In the genomic region with DNA sequence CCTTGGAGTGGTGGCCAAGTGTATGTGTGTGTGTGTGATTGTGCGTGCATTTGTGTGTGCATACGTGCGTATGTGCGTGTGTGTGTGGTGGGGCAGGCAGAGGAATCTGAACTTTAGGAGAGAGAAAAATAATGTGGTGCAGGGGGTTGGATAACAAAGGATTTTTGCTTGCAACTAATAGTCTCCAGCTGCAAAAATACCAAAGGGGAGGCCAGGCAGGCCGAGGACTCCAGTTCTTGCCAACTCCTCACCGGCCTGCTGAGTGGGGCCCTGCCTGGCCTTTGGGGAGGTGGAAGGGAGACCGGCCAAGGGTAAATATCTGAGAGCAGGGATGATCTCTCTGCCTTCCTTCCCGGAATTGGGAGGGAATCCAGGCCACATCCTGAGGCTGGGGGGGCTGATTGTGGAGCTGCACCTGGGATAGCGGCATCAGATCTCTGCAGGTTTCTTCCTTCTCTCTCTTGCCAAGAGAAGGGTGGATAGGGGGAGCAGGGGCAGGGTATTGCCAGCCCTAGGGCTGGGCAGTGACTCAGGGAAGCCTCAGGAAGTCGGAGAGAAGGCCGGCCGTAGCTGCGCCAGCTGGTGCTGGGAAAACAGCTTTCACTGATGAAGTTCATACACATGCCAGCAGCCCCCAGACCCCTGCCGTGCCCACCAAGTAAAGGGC, we compare ENCODE assay signal across 11 cellular contexts. TPM values are rescaled to one million over a fixed set of nuclear protein-coding genes. Genes with fewer than 3 reads are reported as not detected.
DNase-seq lines count a peak whose midpoint lies in the region; ATAC-seq and TF ChIP-seq lines count a peak whose summit lies in the region.
"Had no signal": no experiment of that assay in that cellular context is flagged by ENCODE, and none has a peak within 500 bp of the region (broad histone marks: within the 10 kb centered on the region; RNA-seq: fewer than 3 reads in every experiment).

No MANE protein-coding gene starts in this region.

- H3K4me2 ChIP-seq in smooth muscle cell, result no peak overlapping the region

- H3K27ac ChIP-seq in angular gyrus (ENCODE audit: low read depth, low read length) (peak overlapping the region; percentile 67), skeletal muscle tissue (ENCODE audit: low read depth, low read length) (peak overlapping the region; percentile 62), smooth muscle cell (ENCODE audit: low read depth) (no peak overlapping the region)
- H3K27ac ChIP-seq in CD4-positive, alpha-beta T cell (ENCODE audit: low read depth, low read length), result no peak overlapping the region

- CTCF ChIA-PET in CD4-positive, alpha-beta T cell (lab: Charles Lee), result no interaction called here

- no peaks in the 10 kb centered on the region for H3K27me3 Mint-ChIP-seq in CD4-positive, alpha-beta T cell

- H3K9me3 ChIP-seq in skeletal muscle tissue (ENCODE audit: control insufficient read depth in 3 of 3, low read length in 3 of 3), result no peaks in the 10 kb centered on the region
- no peaks in the 10 kb centered on the region for H3K9me3 ChIP-seq in CD4-positive, alpha-beta T cell (ENCODE audit: control insufficient read depth, low read length)
- no peaks in the 10 kb centered on the region for H3K9me3 ChIP-seq in smooth muscle cell (replicated peaks; ENCODE audit: low read depth)

- no peak for ATAC-seq in CD4-positive, alpha-beta T cell (ENCODE audit: poor library complexity)
- ATAC-seq: left lobe of liver had no signal

- H3K79me2 ChIP-seq in smooth muscle cell (ENCODE audit: low read depth), result peaks cover 16% of the 10 kb centered on the region

- H2AFZ ChIP-seq in smooth muscle cell (ENCODE audit: low read depth), result no peak overlapping the region

- H3K4me1 ChIP-seq in skeletal muscle tissue (ENCODE audit: control insufficient read depth in 3 of 3, insufficient read depth in 3 of 3, low read length in 3 of 3) (peaks cover 53 to 67% (median 57%) of the 10 kb centered on the region in 3 donors), smooth muscle cell (ENCODE audit: low read depth) (no peaks in the 10 kb centered on the region)

- H3K36me3 ChIP-seq in skeletal muscle tissue (ENCODE audit: control insufficient read depth in 3 of 3, insufficient read depth in 3 of 3, low read length in 3 of 3) (peaks cover 11 to 20% (median 19%) of the 10 kb centered on the region in 3 donors), smooth muscle cell (ENCODE audit: low read depth) (peaks cover 6% of the 10 kb centered on the region)

- DNase-seq in G401 (ENCODE audit: low spot score), result peak; percentile 97
- DNase-seq in foreskin melanocyte, result peak; percentile 40
- DNase-seq in CD4-positive, alpha-beta T cell, result no peak
- no peak for DNase-seq in smooth muscle cell (lab: John Stamatoyannopoulos, UW; ENCODE audit: unreplicated experiment)
- no peak for DNase-seq in activated effector memory CD4-positive, alpha-beta T cell treated with Interleukin-2 at 50 U/mL for 16 hours
- DNase-seq in NCI-H82 treated with DMSO at 0.1 percent for 48 hours (lab: John Stamatoyannopoulos, UW; ENCODE audit: unreplicated experiment), result no peak
- DNase-seq: GOT3 had no signal

- no peak overlapping the region for H3K27ac Mint-ChIP-seq in CD4-positive, alpha-beta T cell

- H4K20me1 ChIP-seq in smooth muscle cell (ENCODE audit: low read depth), result peaks cover 98% of the 10 kb centered on the region

- no peaks in the 10 kb centered on the region for H3K4me1 Mint-ChIP-seq in CD4-positive, alpha-beta T cell (ENCODE audit: low read depth)

- H3K36me3 Mint-ChIP-seq in CD4-positive, alpha-beta T cell (ENCODE audit: low read depth), result no peaks in the 10 kb centered on the region

- no peaks in the 10 kb centered on the region for H3K9me3 Mint-ChIP-seq in CD4-positive, alpha-beta T cell

- no peak overlapping the region for H3K4me3 Mint-ChIP-seq in CD4-positive, alpha-beta T cell

- H3K4me3 ChIP-seq in skeletal muscle tissue (ENCODE audit: low read length in 3 of 3) (peak overlapping the region in 1 of 3 donors; percentile 20), smooth muscle cell (no peak overlapping the region)

- POLR2A ChIA-PET in CD4-positive, alpha-beta T cell (lab: Charles Lee), result no interaction called here

- H3F3A ChIP-seq in smooth muscle cell (ENCODE audit: low read depth), result peaks cover under 1% of the 10 kb centered on the region

- WGBS in smooth muscle cell (ENCODE audit: low lambda C conversion rate), result 93% methylated on average over 14 of the region's 14 CpGs

- H3K27me3 ChIP-seq in skeletal muscle tissue (ENCODE audit: control insufficient read depth in 3 of 3, insufficient read depth in 3 of 3, low read length in 3 of 3) (peaks cover 0 to 2% (median 0%) of the 10 kb centered on the region in 3 donors), smooth muscle cell (ENCODE audit: low read depth) (no peaks in the 10 kb centered on the region)
- no peaks in the 10 kb centered on the region for H3K27me3 ChIP-seq in CD4-positive, alpha-beta T cell (ENCODE audit: control insufficient read depth, insufficient read depth, low read length)

- no peak for TF ChIP-seq CTCF in CD4-positive, alpha-beta T cell (IDR thresholded peaks at IDR 0.05)
- no peak for TF ChIP-seq CTCF in smooth muscle cell (IDR thresholded peaks at IDR 0.05; ENCODE audit: borderline replicate concordance, insufficient read depth, poor library complexity, severe bottlenecking)

- in situ Hi-C loops in G401 (cut with HindIII; ENCODE audit: low sequenced_read_pairs), result no loop called here

- H3K9ac ChIP-seq in skeletal muscle tissue (ENCODE audit: low read depth in 1 of 3, low read length in 3 of 3) (peak overlapping the region in 1 of 3 donors; percentile 54), smooth muscle cell (ENCODE audit: low read depth) (no peak overlapping the region)

- intact Hi-C loops in CD4-positive, alpha-beta T cell (cut with DNase I, micrococcal nuclease), result no loop called here

RNA-seq across cellular contexts. Expression of a gene that starts 4.5 kb away (rescaled TPM):
- total RNA-seq in G401 (2014; rRNA removed; shearing (Covaris generic)), result not detected in 2 replicates
- total RNA-seq in skeletal muscle tissue (1.0 TPM), smooth muscle cell (not detected in 2 replicates)
- not detected for total RNA-seq in CD4-positive, alpha-beta T cell
- polyA plus RNA-seq in smooth muscle cell, result not detected in 2 replicates
- total RNA-seq: left lobe of liver; T-helper 1 cell treated with Interleukin-12 subunit alpha and Interleukin-12 subunit beta and Interleukin-4 antibody, amounts not matched to agents 30 ng/mL and 1 ng/mL, for 36 hours had no signal

RNA-seq across cellular contexts. Expression of a gene that starts 23.6 kb away (rescaled TPM):
- total RNA-seq in G401 (2014; rRNA removed; shearing (Covaris generic)), result 19.3 and 25.1 TPM in 2 replicates
- total RNA-seq in skeletal muscle tissue (118 TPM), smooth muscle cell (80.3 and 95.4 TPM in 2 replicates)
- 1 to 10 TPM; 6.6 to 8.5 TPM for total RNA-seq in CD4-positive, alpha-beta T cell
- 75.3 and 83.1 TPM in 2 replicates for polyA plus RNA-seq in smooth muscle cell

RNA-seq across cellular contexts. Expression of a gene that starts 40.7 kb away (rescaled TPM):
- total RNA-seq in G401 (2014; rRNA removed; shearing (Covaris generic)), result 62.6 and 64.9 TPM in 2 replicates
- total RNA-seq in skeletal muscle tissue (31.8 TPM), smooth muscle cell (39.1 and 56.8 TPM in 2 replicates)
- 100 to 1,000 TPM; 133 to 144 TPM for total RNA-seq in CD4-positive, alpha-beta T cell
- polyA plus RNA-seq in smooth muscle cell, result 38.7 and 48.5 TPM in 2 replicates

Comparison
In these comparisons a context has a peak if more than half of its experiments do, and no peak if none do; other contexts are left out.
1. DNase-seq: peak in G401 (single experiment) and foreskin melanocyte (single experiment); none in CD4-positive, alpha-beta T cell (0 of 10), smooth muscle cell (single experiment), activated effector memory CD4-positive, alpha-beta T cell treated with Interleukin-2 at 50 U/mL for 16 hours (single experiment) and NCI-H82 treated with DMSO at 0.1 percent for 48 hours (single experiment).
2. H3K27ac ChIP-seq: peak in angular gyrus (single experiment) and skeletal muscle tissue (single experiment); none in CD4-positive, alpha-beta T cell (single experiment) and smooth muscle cell (single experiment).